2 cellular contexts compared by ENCODE assay signal in the genomic region with DNA sequence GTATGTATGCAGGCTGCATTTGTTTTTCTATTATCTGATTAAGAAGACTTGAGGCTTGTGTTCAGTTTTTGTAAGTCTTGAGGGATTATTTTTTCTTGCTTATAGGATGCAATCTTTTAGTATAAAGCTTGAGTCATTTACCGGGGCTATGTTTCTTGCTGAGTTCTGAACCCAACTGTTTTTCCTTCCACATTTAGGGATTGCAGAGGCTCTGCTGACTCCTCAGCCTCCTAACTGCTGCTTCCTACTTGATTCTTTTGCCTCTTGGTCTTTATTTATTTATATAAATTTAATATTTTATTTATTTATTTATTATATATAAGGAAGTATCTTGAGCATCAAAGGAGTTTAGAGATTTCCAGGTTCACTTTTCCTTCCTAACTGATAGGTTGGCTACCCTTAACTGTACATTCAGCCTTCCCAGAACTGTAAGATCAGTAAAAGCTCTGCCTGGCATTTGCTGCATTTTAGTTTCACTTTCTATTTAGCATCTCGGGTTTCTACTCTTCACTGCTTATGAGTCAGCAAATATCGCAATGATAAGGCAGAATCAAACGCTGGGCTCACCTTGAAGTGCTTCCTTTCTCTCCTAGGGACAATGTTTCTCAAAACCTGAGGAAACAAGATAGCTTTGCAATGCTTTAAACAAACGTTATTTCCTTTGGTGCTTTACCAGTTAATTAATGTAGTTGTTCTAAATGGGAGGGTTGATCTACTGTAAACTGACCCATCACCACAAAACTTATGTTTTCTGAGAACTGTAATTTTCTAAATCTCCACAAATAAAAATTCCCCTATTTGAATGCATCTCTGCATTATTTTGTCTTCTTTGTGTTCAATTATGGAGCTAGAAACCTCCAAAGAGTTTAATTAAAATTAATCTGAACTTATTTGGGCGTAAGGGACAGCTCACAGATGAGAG.
TF ChIP-seq lines count a peak whose summit lies in the region.

No MANE protein-coding gene starts in this region.

TF ChIP-seq in GM23338, 12 proteins besides CTCF, POLR2A, EP300 and RAD21 (continued from another document):
- TF ChIP-seq EZH2phosphoT487 (IDR thresholded peaks at IDR 0.05; ENCODE audit: unreplicated experiment), result no peak
- no peak for TF ChIP-seq REST (IDR thresholded peaks at IDR 0.05; ENCODE audit: unreplicated experiment)
- TF ChIP-seq, protein P1, sequence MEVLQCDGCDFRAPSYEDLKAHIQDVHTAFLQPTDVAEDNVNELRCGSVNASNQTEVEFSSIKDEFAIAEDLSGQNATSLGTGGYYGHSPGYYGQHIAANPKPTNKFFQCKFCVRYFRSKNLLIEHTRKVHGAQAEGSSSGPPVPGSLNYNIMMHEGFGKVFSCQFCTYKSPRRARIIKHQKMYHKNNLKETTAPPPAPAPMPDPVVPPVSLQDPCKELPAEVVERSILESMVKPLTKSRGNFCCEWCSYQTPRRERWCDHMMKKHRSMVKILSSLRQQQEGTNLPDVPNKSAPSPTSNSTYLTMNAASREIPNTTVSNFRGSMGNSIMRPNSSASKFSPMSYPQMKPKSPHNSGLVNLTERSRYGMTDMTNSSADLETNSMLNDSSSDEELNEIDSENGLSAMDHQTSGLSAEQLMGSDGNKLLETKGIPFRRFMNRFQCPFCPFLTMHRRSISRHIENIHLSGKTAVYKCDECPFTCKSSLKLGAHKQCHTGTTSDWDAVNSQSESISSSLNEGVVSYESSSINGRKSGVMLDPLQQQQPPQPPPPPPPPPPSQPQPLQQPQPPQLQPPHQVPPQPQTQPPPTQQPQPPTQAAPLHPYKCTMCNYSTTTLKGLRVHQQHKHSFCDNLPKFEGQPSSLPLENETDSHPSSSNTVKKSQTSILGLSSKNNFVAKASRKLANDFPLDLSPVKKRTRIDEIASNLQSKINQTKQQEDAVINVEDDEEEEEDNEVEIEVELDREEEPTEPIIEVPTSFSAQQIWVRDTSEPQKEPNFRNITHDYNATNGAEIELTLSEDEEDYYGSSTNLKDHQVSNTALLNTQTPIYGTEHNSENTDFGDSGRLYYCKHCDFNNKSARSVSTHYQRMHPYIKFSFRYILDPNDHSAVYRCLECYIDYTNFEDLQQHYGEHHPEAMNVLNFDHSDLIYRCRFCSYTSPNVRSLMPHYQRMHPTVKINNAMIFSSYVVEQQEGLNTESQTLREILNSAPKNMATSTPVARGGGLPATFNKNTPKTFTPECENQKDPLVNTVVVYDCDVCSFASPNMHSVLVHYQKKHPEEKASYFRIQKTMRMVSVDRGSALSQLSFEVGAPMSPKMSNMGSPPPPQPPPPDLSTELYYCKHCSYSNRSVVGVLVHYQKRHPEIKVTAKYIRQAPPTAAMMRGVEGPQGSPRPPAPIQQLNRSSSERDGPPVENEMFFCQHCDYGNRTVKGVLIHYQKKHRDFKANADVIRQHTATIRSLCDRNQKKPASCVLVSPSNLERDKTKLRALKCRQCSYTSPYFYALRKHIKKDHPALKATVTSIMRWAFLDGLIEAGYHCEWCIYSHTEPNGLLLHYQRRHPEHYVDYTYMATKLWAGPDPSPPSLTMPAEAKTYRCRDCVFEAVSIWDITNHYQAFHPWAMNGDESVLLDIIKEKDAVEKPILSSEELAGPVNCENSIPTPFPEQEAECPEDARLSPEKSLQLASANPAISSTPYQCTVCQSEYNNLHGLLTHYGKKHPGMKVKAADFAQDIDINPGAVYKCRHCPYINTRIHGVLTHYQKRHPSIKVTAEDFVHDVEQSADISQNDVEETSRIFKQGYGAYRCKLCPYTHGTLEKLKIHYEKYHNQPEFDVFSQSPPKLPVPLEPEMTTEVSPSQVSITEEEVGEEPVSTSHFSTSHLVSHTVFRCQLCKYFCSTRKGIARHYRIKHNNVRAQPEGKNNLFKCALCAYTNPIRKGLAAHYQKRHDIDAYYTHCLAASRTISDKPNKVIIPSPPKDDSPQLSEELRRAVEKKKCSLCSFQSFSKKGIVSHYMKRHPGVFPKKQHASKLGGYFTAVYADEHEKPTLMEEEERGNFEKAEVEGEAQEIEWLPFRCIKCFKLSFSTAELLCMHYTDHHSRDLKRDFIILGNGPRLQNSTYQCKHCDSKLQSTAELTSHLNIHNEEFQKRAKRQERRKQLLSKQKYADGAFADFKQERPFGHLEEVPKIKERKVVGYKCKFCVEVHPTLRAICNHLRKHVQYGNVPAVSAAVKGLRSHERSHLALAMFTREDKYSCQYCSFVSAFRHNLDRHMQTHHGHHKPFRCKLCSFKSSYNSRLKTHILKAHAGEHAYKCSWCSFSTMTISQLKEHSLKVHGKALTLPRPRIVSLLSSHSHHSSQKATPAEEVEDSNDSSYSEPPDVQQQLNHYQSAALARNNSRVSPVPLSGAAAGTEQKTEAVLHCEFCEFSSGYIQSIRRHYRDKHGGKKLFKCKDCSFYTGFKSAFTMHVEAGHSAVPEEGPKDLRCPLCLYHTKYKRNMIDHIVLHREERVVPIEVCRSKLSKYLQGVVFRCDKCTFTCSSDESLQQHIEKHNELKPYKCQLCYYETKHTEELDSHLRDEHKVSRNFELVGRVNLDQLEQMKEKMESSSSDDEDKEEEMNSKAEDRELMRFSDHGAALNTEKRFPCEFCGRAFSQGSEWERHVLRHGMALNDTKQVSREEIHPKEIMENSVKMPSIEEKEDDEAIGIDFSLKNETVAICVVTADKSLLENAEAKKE (CRISPR knock-in tag; IDR thresholded peaks at IDR 0.05), result no peak
- no peak for TF ChIP-seq STAT1 (IDR thresholded peaks at IDR 0.05; ENCODE audit: unreplicated experiment)
- no peak for TF ChIP-seq JUNB (IDR thresholded peaks at IDR 0.05; ENCODE audit: unreplicated experiment)
- no peak for TF ChIP-seq NANOG (IDR thresholded peaks at IDR 0.05; ENCODE audit: borderline replicate concordance)
- TF ChIP-seq EZH2 (IDR thresholded peaks at IDR 0.05; ENCODE audit: low read depth, unreplicated experiment), result no peak
- TF ChIP-seq ZNF331 (CRISPR knock-in tag; IDR thresholded peaks at IDR 0.05; ENCODE audit: low read depth), result no peak
- no peak for TF ChIP-seq ZNF114 (CRISPR knock-in tag; IDR thresholded peaks at IDR 0.05)
- no peak for TF ChIP-seq CREB1 (CRISPR knock-in tag; IDR thresholded peaks at IDR 0.05; ENCODE audit: low read depth)

TF ChIP-seq in liver, 16 proteins besides CTCF, POLR2A, EP300 and RAD21 (continued from another document):
- TF ChIP-seq REST (IDR thresholded peaks at IDR 0.05), result no peak
